ENCODE assay signal across 8 cellular contexts in the genomic region with DNA sequence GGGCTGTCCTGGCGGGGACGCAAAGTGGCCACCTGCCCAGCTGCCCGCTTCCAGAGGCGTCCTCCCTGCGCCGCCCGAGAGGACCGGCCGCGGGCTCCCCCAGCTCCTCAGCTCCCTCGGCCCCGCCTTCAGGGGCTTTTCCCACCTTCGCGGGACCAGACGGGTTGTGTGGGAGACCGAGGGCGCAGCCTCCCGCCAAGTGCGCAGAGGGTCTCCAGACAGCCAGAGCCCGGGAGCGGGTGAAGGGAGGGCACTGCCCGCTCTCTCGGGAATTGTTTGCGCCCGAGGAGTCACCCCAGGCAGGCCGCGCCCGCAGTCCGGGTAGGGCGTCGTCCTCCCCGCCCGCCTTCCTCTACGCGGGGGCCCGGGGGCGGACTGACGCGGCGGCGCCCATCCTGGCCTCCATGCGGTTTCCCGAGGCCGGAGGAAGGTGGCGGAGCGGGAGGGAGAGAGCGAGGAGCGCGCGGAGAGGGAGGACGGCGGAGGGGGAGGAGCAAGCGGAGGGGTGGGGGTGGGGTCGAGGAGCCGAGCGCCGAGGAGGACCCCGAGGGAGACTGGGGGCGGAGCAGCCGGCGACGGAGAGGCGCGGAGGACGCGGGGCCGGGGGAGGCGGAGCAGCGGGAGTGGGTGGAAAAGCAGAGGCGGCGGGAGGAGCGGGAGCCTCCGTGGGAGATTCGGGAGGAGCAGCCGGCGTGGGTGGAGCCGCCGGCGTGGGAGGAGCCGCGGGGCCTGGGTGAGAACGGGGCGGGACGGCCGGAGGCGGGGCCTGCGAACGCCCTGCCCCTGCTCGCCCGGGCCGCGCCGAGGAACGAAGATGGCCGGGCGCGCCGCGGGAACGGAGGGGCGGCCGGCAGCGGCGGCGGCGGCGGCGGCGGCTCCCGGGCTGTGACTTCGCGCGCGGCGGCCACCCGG. TPM values are rescaled to one million over a fixed set of nuclear protein-coding genes. Genes with fewer than 3 reads are reported as not detected.
DNase-seq lines count a peak whose midpoint lies in the region; ATAC-seq, FAIRE-seq and TF ChIP-seq lines count a peak whose summit lies in the region.

No MANE protein-coding gene starts in this region.

- peak overlapping the region; percentile 72 for H3K4me3 Mint-ChIP-seq in astrocyte (ENCODE audit: unreplicated experiment)

- H3K4me3 ChIP-seq in HCT116 (replicated peaks in 1 of 2; ENCODE audit: low read depth in 1 of 2, low read length in 2 of 2) (peak overlapping the region; percentile 29 to 46), astrocyte (ENCODE audit: insufficient read depth, low read depth, low read length) (peak overlapping the region; percentile 49), hepatocyte (peak overlapping the region; percentile 43), uterus (peak overlapping the region; percentile 49 to 54)

- CTCF ChIA-PET in HCT116 (lab: Charles Lee): no interaction called here

- no peak overlapping the region for H3K9ac ChIP-seq in HCT116 (ENCODE audit: low read length)
- H3K9ac ChIP-seq in astrocyte (ENCODE audit: low read length): peak overlapping the region; percentile 74

- peaks cover 14% of the 10 kb centered on the region for H3K4me1 Mint-ChIP-seq in astrocyte (ENCODE audit: low read depth, unreplicated experiment)

- no peak for TF ChIP-seq CTCF in HCT116 (IDR thresholded peaks at IDR 0.05 in 2 of 3, conservative IDR thresholded peaks at IDR 0.05 in 1 of 3; ENCODE audit: borderline replicate concordance in 1 of 3, insufficient read depth in 1 of 3, low read depth in 2 of 3, low read length in 2 of 3)
- TF ChIP-seq CTCF in astrocyte (IDR thresholded peaks at IDR 0.05; ENCODE audit: insufficient read depth, low read depth, low read length): no peak
- no peak for TF ChIP-seq CTCF in hepatocyte (IDR thresholded peaks at IDR 0.05; ENCODE audit: poor library complexity)
- no peak for TF ChIP-seq CTCF in uterus (IDR thresholded peaks at IDR 0.05)

- H3K27me3 Mint-ChIP-seq in astrocyte (ENCODE audit: low read depth, unreplicated experiment): no peaks in the 10 kb centered on the region

- H3K4me1 ChIP-seq in HCT116 (ENCODE audit: control insufficient read depth in 1 of 2, insufficient read depth in 2 of 2, low read length in 2 of 2) (peaks cover 6 to 30% of the 10 kb centered on the region in 2 experiments), astrocyte (ENCODE audit: insufficient read depth, low read length) (peaks cover 29% of the 10 kb centered on the region), hepatocyte (ENCODE audit: insufficient read depth) (peaks cover 9% of the 10 kb centered on the region), uterus (no peaks in the 10 kb centered on the region)

- H4K20me1 ChIP-seq in HCT116 (ENCODE audit: insufficient read depth) (no peaks in the 10 kb centered on the region), astrocyte (ENCODE audit: insufficient read depth, low read length) (peaks cover 15% of the 10 kb centered on the region), hepatocyte (ENCODE audit: insufficient read depth, poor library complexity, severe bottlenecking) (no peaks in the 10 kb centered on the region)

- H3K9me2 ChIP-seq in HCT116 (ENCODE audit: insufficient read depth) (no peaks in the 10 kb centered on the region), hepatocyte (replicated peaks; ENCODE audit: insufficient read depth) (no peaks in the 10 kb centered on the region)

- no peaks in the 10 kb centered on the region for H3K36me3 ChIP-seq in HCT116 (ENCODE audit: control insufficient read depth in 1 of 2, insufficient read depth in 2 of 2, low read length in 2 of 2)
- no peaks in the 10 kb centered on the region for H3K36me3 ChIP-seq in astrocyte (ENCODE audit: insufficient read depth, low read length)
- H3K36me3 ChIP-seq in hepatocyte (replicated peaks; ENCODE audit: insufficient read depth, low read depth): no peaks in the 10 kb centered on the region
- no peaks in the 10 kb centered on the region for H3K36me3 ChIP-seq in uterus

- peak overlapping the region; percentile 45; the same call in 1 of the 2 replicates for H3K27ac ChIP-seq in HCT116 (ENCODE audit: low read depth, low read length)
- peak overlapping the region; percentile 70 for H3K27ac ChIP-seq in astrocyte (ENCODE audit: low read depth, low read length)
- H3K27ac ChIP-seq in hepatocyte: peak overlapping the region; percentile 92
- peak overlapping the region; percentile 83 to 92 for H3K27ac ChIP-seq in uterus

- ATAC-seq in HCT116: peak; percentile 88

- FAIRE-seq in astrocyte (lab: Jason Lieb, UNC): no peak

- peak; percentile 94 for DNase-seq in GM03348 (ENCODE audit: low spot score)
- peak; percentile 37 for DNase-seq in HCT116 (ENCODE audit: low read depth, low spot score)
- peak; percentile 74 for DNase-seq in NCI-H1092 (lab: John Stamatoyannopoulos, UW)
- DNase-seq in T1000 (lab: John Stamatoyannopoulos, UW): peak; percentile 74
- DNase-seq in astrocyte (ENCODE audit: low read depth): peak; percentile 73
- DNase-seq in hepatocyte (ENCODE audit: low spot score): peak; percentile 91
- peak; percentile 27 for DNase-seq in renal cortical epithelial cell (ENCODE audit: low read depth)
- DNase-seq in uterus: peak; percentile 88 to 89

- intact Hi-C loops in HCT116 (cut with micrococcal nuclease): loop anchor here (10.0 kb wide), 1 partner anchor 110 kb away; no protein-coding TSS in a partner anchor
- intact Hi-C loops in uterus (cut with DNase I; ENCODE audit: low total_unique reads): no loop called here

- TF ChIP-seq POLR2A in HCT116 (IDR thresholded peaks at IDR 0.05; ENCODE audit: borderline replicate concordance, extremely low read depth, insufficient read depth, insufficient read length): no peak
- peak; percentile 72 to 77 for TF ChIP-seq POLR2A in uterus (IDR thresholded peaks at IDR 0.05)

- RAD21 ChIA-PET in HCT116 (lab: Charles Lee; ENCODE audit: low non-redundant PET in 1 of 2, low total read pairs in 2 of 2, uncharacterized antibody in 2 of 2, unreplicated experiment in 2 of 2): no interaction called here

- WGBS in hepatocyte (ENCODE audit: low lambda C conversion rate, missing lambda C conversion rate): 60% methylated on average over 35 of the region's 116 CpGs

- no peaks in the 10 kb centered on the region for H3K9me3 ChIP-seq in HCT116 (ENCODE audit: control insufficient read depth in 1 of 2, insufficient read depth in 1 of 2, low read depth in 1 of 2, low read length in 2 of 2)
- no peaks in the 10 kb centered on the region for H3K9me3 ChIP-seq in astrocyte (ENCODE audit: insufficient read depth, low read depth, low read length)
- no peaks in the 10 kb centered on the region for H3K9me3 ChIP-seq in hepatocyte (ENCODE audit: low read depth)
- H3K9me3 ChIP-seq in uterus: no peaks in the 10 kb centered on the region

- H3K79me2 ChIP-seq in HCT116 (ENCODE audit: insufficient read depth, low read length) (peaks cover 12% of the 10 kb centered on the region; the same call in 1 of the 2 replicates), astrocyte (ENCODE audit: insufficient read depth, low read length) (peaks cover 34% of the 10 kb centered on the region), hepatocyte (peaks cover 21% of the 10 kb centered on the region)

- H2AFZ ChIP-seq in HCT116 (ENCODE audit: low read depth, low read length, poor library complexity, severe bottlenecking) (no peak overlapping the region), astrocyte (ENCODE audit: low read depth, low read length) (peak overlapping the region; percentile 63), hepatocyte (peak overlapping the region; percentile 78)

- H3K27me3 ChIP-seq in HCT116 (ENCODE audit: insufficient read depth, low read length): no peaks in the 10 kb centered on the region
- H3K27me3 ChIP-seq in astrocyte (ENCODE audit: insufficient read depth, low read length): no peaks in the 10 kb centered on the region
- H3K27me3 ChIP-seq in hepatocyte: no peaks in the 10 kb centered on the region
- H3K27me3 ChIP-seq in uterus: no peaks in the 10 kb centered on the region

- no peak overlapping the region for H3K27ac Mint-ChIP-seq in astrocyte (ENCODE audit: unreplicated experiment)

- H3K9me3 Mint-ChIP-seq in astrocyte (ENCODE audit: unreplicated experiment): no peaks in the 10 kb centered on the region

- H3K36me3 Mint-ChIP-seq in astrocyte (ENCODE audit: low read depth, unreplicated experiment): no peaks in the 10 kb centered on the region

- H3K4me2 ChIP-seq in HCT116 (ENCODE audit: low read length): peak overlapping the region; percentile 62
- H3K4me2 ChIP-seq in astrocyte (ENCODE audit: low read length): peak overlapping the region; percentile 79
- H3K4me2 ChIP-seq in hepatocyte: peak overlapping the region; percentile 91

- no peak for TF ChIP-seq RAD21 in HCT116 (IDR thresholded peaks at IDR 0.05; ENCODE audit: low read depth)

- BruUV-seq in HCT116 (replicated peaks; lab: Mats Ljungman, UMichigan): no TSS peak

- POLR2A ChIA-PET in HCT116 (lab: Charles Lee): no interaction called here

TF ChIP-seq in HCT116, 20 proteins besides CTCF, POLR2A, EP300 and RAD21:
- TF ChIP-seq SP1 (IDR thresholded peaks at IDR 0.05; ENCODE audit: low read depth): 0 out of 2 replicates have a peak, but pooled peaks have one; percentile 4
- TF ChIP-seq JUND (IDR thresholded peaks at IDR 0.05): no peak
- TF ChIP-seq SRF (IDR thresholded peaks at IDR 0.05; ENCODE audit: low read depth): no peak
- no peak for TF ChIP-seq ZNF274 (IDR thresholded peaks at IDR 0.05; ENCODE audit: low read depth, low read length)
- no peak for TF ChIP-seq CEBPB (IDR thresholded peaks at IDR 0.05; ENCODE audit: low read depth)
- TF ChIP-seq EGR1 (IDR thresholded peaks at IDR 0.05; ENCODE audit: low read depth): peak; percentile 77
- TF ChIP-seq EZH2 (IDR thresholded peaks at IDR 0.05): no peak
- TF ChIP-seq MAX (IDR thresholded peaks at IDR 0.05): peak; percentile 51; the same call in 1 of the 2 replicates
- peak; percentile 54 for TF ChIP-seq YY1 (IDR thresholded peaks at IDR 0.05; ENCODE audit: extremely low read depth, insufficient replicate concordance, low read depth, low read length)
- no peak for TF ChIP-seq EZH2phosphoT487 (IDR thresholded peaks at IDR 0.05; ENCODE audit: borderline replicate concordance)
- TF ChIP-seq POLR2AphosphoS5 (IDR thresholded peaks at IDR 0.05; ENCODE audit: low read depth, low read length): no peak
- no peak for TF ChIP-seq SIN3A (IDR thresholded peaks at IDR 0.05; ENCODE audit: low read depth)
TF ChIP-seq in HCT116: peak in this region for 4.

RNA-seq across cellular contexts. Expression of gene CLDN34, which starts 47.6 kb away (rescaled TPM):
- total RNA-seq in HCT116 (2021; ENCODE audit: unreplicated experiment) (not detected), astrocyte (0.36 TPM in 1 of 2 replicates, not detected in the other), hepatocyte (0.16 TPM in 1 of 2 replicates, not detected in the other), renal cortical epithelial cell (0.40 TPM in 1 of 2 replicates, not detected in the other), uterus (1 to 10 TPM in 1 of 4 donors, not detected in 3; 1.2 TPM)
- polyA plus RNA-seq in HCT116 (2012): not detected in 2 replicates
- not detected in 2 replicates for polyA plus RNA-seq in hepatocyte

Comparison
In these comparisons a context has a peak if more than half of its experiments do, and no peak if none do; other contexts are left out.
1. Peak in every context shown above with its lines: DNase-seq, ATAC-seq, H3K4me3 ChIP-seq and H3K27ac ChIP-seq.
2. DNase-seq: peak in every context shown above with its lines; median percentile 94 in GM03348; 91 in hepatocyte; 88 in uterus; 74 in NCI-H1092; 74 in T1000; 73 in astrocyte; 37 in HCT116; 27 in renal cortical epithelial cell.